Comparison of ENCODE assay signal across 14 cellular contexts in genomic region chr7:144365523-144365922, GRCh38. TPM values are rescaled to one million over a fixed set of nuclear protein-coding genes. Genes with fewer than 3 reads are reported as not detected.
"Had no signal": no experiment of that assay in that cellular context is flagged by ENCODE, and none has a peak within 500 bp of the region (broad histone marks: within the 10 kb centered on the region; RNA-seq: fewer than 3 reads in every experiment).

No MANE protein-coding gene starts in this region.

RNA-seq across cellular contexts. Expression of gene NOBOX, which starts 38.0 kb away (rescaled TPM):
- total RNA-seq: activated B cell treated with CpG ODN at 0.5 μM for 24 hours; activated CD8-positive, alpha-beta T cell treated with anti-CD3 and anti-CD28 coated beads for 36 hours; activated T-cell treated with anti-CD3 and anti-CD28 coated beads, Interleukin-2, amount 50 U/mL, for 4 hours; activated T-helper 17 cell treated with anti-CD3 and anti-CD28 coated beads, Interleukin-2, amount 50 U/mL, for 72 hours; body of pancreas; chondrocyte; dermis blood vessel endothelial cell; esophagus squamous epithelium; fibroblast of lung; fibroblast of villous mesenchyme; frontal cortex; T-cell; T-helper 2 cell treated with Interferon-gamma antibody and Interleukin-4, amounts not matched to agents 100 ng/mL and 5 ng/mL, for 36 hours had no signal
- polyA plus RNA-seq: adipose tissue, fibroblast of lung had no signal

RNA-seq across cellular contexts. Expression of gene OR2A1, which starts 53.3 kb away (rescaled TPM):
- total RNA-seq: activated B cell treated with CpG ODN at 0.5 μM for 24 hours; activated CD8-positive, alpha-beta T cell treated with anti-CD3 and anti-CD28 coated beads for 36 hours; activated T-cell treated with anti-CD3 and anti-CD28 coated beads, Interleukin-2, amount 50 U/mL, for 4 hours; body of pancreas; chondrocyte; dermis blood vessel endothelial cell; esophagus squamous epithelium; frontal cortex; T-cell had no signal
